Comparison of ENCODE assay signal across 1 cellular context in the genomic region with DNA sequence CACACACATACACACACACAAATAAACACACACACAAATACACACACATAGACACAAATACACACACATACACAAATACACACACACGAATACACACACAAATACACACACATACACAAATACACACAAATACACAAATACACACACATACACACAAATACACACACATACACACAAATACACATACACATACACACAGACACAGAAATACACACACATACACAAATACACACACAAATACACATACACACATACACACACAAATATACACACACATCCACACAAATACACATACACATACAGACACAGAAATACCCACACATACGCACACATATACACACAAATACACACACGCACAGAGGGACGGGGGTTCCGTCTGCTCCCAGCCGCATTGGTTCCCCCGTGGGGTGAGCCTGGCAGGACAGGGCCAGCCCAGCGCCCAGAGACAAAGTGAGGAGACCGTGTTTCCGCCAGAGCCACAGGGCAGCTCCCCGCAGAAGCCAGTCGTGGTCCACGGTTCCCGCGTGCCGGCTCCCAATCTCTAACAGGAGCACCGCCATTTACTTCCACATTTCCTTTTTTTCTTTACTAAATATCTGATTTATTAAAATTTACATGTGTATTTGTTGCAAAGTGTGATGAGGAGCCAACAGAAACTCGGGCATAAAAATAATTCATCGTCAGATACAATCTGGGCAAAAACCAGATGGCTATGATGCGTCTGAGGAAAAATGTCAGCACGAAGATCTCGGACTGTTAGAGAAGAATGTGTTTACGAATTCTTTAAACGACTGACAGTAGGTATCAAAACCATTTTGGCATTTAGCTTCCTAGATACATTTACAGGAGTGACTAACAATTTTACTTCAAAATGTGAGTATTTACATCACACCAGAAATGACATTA.
TF ChIP-seq lines count a peak whose summit lies in the region.

No MANE protein-coding gene starts in this region.

TF ChIP-seq in GM12878, 131 proteins besides CTCF, POLR2A, EP300 and RAD21 (continued from another document):
- TF ChIP-seq, protein P1, sequence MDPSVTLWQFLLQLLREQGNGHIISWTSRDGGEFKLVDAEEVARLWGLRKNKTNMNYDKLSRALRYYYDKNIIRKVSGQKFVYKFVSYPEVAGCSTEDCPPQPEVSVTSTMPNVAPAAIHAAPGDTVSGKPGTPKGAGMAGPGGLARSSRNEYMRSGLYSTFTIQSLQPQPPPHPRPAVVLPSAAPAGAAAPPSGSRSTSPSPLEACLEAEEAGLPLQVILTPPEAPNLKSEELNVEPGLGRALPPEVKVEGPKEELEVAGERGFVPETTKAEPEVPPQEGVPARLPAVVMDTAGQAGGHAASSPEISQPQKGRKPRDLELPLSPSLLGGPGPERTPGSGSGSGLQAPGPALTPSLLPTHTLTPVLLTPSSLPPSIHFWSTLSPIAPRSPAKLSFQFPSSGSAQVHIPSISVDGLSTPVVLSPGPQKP (IDR thresholded peaks at IDR 0.05; ENCODE audit: low read depth, low read length) = no peak
